ENCODE assay signal across 8 cellular contexts in genomic region chr10:118543714-118544400, GRCh38. TPM values are rescaled to one million over a fixed set of nuclear protein-coding genes. Genes with fewer than 3 reads are reported as not detected.
DNase-seq lines count a peak whose midpoint lies in the region; ATAC-seq and TF ChIP-seq lines count a peak whose summit lies in the region.

No MANE protein-coding gene starts in this region.

- H3K4me1 ChIP-seq in BE2C = no peaks in the 10 kb centered on the region
- no peaks in the 10 kb centered on the region for H3K4me1 ChIP-seq in adrenal gland (replicated peaks in 1 of 2)

- H3K4me3 ChIP-seq in BE2C (ENCODE audit: low read depth, low read length) (no peak overlapping the region), adrenal gland (no peak overlapping the region)

- H3K36me3 ChIP-seq in BE2C (no peaks in the 10 kb centered on the region), adrenal gland (replicated peaks in 1 of 2) (no peaks in the 10 kb centered on the region)

- TF ChIP-seq POLR2A in adrenal gland (IDR thresholded peaks at IDR 0.05) = no peak

- DNase-seq in BE2C = peak; percentile 63
- peak; percentile 64 for DNase-seq in HT-29 (ENCODE audit: low spot score)
- peak; percentile 34 for DNase-seq in RPMI7951 (ENCODE audit: low read depth)
- peak in 6 of 7 donors; percentile 39 to 69 (median 52) for DNase-seq in adrenal gland
- peak; percentile 24 for DNase-seq in inferior parietal cortex (ENCODE audit: extremely low spot score)
- DNase-seq in stimulated activated CD4-positive, alpha-beta T cell treated with anti-CD3 and anti-CD28 coated beads, TNF-alpha, amount 100 ng/mL, for 48 hours (ENCODE audit: low read depth in 3 of 3) = peak in 2 of 3 donors; percentile 7 to 14
- no peak for DNase-seq in GDM1 (lab: John Stamatoyannopoulos, UW)

- peak; percentile 94 for ATAC-seq in GM18867 (IDR thresholded peaks at IDR 0.05; ENCODE audit: unreplicated experiment)

- peak; percentile 76 for TF ChIP-seq CTCF in BE2C (IDR thresholded peaks at IDR 0.05; ENCODE audit: low read depth, low read length)
- TF ChIP-seq CTCF in adrenal gland (IDR thresholded peaks at IDR 0.05) = peak; percentile 28 to 51 (median 39)

- H3K9me3 ChIP-seq in BE2C = no peaks in the 10 kb centered on the region
- H3K9me3 ChIP-seq in adrenal gland (replicated peaks in 1 of 3) = no peaks in the 10 kb centered on the region

- no peak overlapping the region for H3K27ac ChIP-seq in adrenal gland

- intact Hi-C loops in adrenal gland (cut with DNase I) = no loop called here

- 22 to 34% (median 28%) methylated on average over 10 to 13 of the region's 13 CpGs for WGBS in adrenal gland, 4 donors

- peaks cover 6% of the 10 kb centered on the region for H3K27me3 ChIP-seq in BE2C
- peaks cover 11% of the 10 kb centered on the region for H3K27me3 ChIP-seq in adrenal gland

RNA-seq across cellular contexts. Expression of gene PRLHR, which starts 51.6 kb away (rescaled TPM):
- 17.9 TPM for polyA plus RNA-seq in BE2C (2012; ENCODE audit: insufficient read depth, insufficient read length, low read depth)
- not detected in 2 replicates for total RNA-seq in HT-29 (2014; rRNA removed; shearing (Covaris generic))
- total RNA-seq in RPMI7951 (2014; rRNA removed; shearing (Covaris generic)) = not detected in 2 replicates
- 10 to 100 TPM in 2 of 8 donors, 1 to 10 TPM in 1, under 1 TPM in 2, not detected in 3; 0.13 to 23.3 (median 4.2) TPM for total RNA-seq in adrenal gland
- polyA plus RNA-seq in adrenal gland = 1 to 10 TPM; 1.3 to 3.6 (median 2.7) TPM
